Comparison of ENCODE assay signal across 8 cellular contexts in the genomic region with DNA sequence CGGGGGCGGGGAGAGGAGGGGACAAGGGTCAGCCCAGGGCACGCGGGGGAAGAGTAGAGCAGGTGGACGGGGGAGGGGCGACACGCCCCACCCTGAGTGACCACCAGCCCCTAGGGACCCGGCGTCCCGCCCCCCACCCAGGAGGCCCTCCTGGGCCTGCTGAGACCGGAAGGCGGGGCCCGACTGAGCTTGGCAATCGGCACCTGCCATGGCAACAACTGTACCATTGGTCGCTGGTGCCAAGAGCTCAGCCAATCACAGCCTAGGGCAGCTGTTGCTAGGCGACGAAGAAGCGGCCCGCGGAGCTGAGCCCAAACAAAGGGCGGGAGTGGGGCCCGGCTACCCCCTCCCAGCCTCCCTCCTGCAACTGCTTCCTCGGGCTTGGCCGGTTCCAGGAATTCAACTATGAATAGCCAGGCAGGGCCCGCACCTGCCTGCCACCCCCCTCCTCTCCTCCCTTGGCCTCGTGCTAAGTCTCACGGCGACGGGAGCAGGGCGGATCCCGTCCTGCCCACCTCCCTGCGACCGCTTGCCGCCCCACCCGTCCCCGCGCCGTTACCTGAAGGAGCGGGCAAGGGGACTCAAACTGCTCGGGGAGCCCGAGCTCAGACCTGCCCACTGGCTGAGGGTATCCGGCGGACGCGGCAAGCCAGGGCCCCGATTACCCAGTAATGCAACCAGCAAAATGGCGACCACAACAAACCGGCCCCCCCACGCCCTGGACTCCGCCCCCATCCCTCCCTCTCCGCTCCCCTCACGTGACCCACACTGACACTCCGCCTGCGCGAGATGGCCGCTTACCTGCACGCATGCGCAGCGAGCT. TPM values are rescaled to one million over a fixed set of nuclear protein-coding genes. Genes with fewer than 3 reads are reported as not detected.
A peak's percentile ranks its signal among the peaks of the same experiment; 100 is the strongest.
DNase-seq lines count a peak whose midpoint lies in the region; ATAC-seq and TF ChIP-seq lines count a peak whose summit lies in the region.

A gene (minus strand): TSS at position 699 of the 823 bp plus-strand sequence. CDS start 2,295 bp downstream, outside the sequence.

- H3K27me3 Mint-ChIP-seq in activated naive CD8-positive, alpha-beta T cell treated with anti-CD3 and anti-CD28 coated beads for 36 hours = no peaks in the 10 kb centered on the region

- peak; percentile 72 for ATAC-seq in GM21737 (IDR thresholded peaks at IDR 0.05; ENCODE audit: unreplicated experiment)

- WGBS in SK-N-SH (ENCODE audit: low lambda C conversion rate) = under 1% methylated on average over 35 of the region's 59 CpGs

- H3K4me3 ChIP-seq in Karpas-422 (ENCODE audit: low read length) (peak within 1 kb of the TSS; percentile 97), SK-N-SH (ENCODE audit: low read depth in 2 of 2, low read length in 1 of 2) (peak within 1 kb of the TSS; percentile 84 to 97)

- H3K36me3 Mint-ChIP-seq in activated naive CD8-positive, alpha-beta T cell treated with anti-CD3 and anti-CD28 coated beads for 36 hours = peaks cover 55% of the 10 kb centered on the region

- H3K4me1 Mint-ChIP-seq in activated naive CD8-positive, alpha-beta T cell treated with anti-CD3 and anti-CD28 coated beads for 36 hours = peaks cover 30% of the 10 kb centered on the region

- POLR2A ChIA-PET in SK-N-SH (lab: Yijun Ruan, JAX) = interaction anchor here (0.6 to 2.1 kb wide), 8 partner anchors 9 to 398 kb away, joined by 3 to 9 read pairs (median 4); a partner anchor contains a TSS

- H2AFZ ChIP-seq in Karpas-422 (ENCODE audit: low read length) (no peak within 1 kb of the TSS), SK-N-SH (ENCODE audit: low read depth) (peak within 1 kb of the TSS; percentile 78)

- peak; percentile 28 to 85; a peak in 2 of 4 replicates for TF ChIP-seq EP300 in SK-N-SH (IDR thresholded peaks at IDR 0.05; ENCODE audit: borderline replicate concordance in 1 of 2, low read depth in 1 of 2, low read length in 1 of 2)

- no peaks in the 10 kb centered on the region for H3K9me3 ChIP-seq in Karpas-422 (ENCODE audit: low read length)
- H3K9me3 ChIP-seq in SK-N-SH = no peaks in the 10 kb centered on the region

- H3F3A ChIP-seq in SK-N-SH (replicated peaks; ENCODE audit: insufficient read depth) = peaks cover 5% of the 10 kb centered on the region

- TF ChIP-seq CTCF in SK-N-SH (IDR thresholded peaks at IDR 0.05) = no peak

- H3K4me2 ChIP-seq in Karpas-422 (ENCODE audit: low read depth, low read length, poor library complexity, severe bottlenecking) (peak within 1 kb of the TSS; percentile 93), SK-N-SH (peak within 1 kb of the TSS; percentile 92)

- H3K27me3 ChIP-seq in Karpas-422 (ENCODE audit: low read length) (no peaks in the 10 kb centered on the region), SK-N-SH (ENCODE audit: insufficient read depth) (no peaks in the 10 kb centered on the region)

- peak; percentile 94 for DNase-seq in DMS79 treated with DMSO at 0.1 percent for 48 hours (lab: John Stamatoyannopoulos, UW)
- DNase-seq in Karpas-422 = peak; percentile 99
- DNase-seq in SK-N-SH = peak; percentile 99
- DNase-seq in activated naive CD8-positive, alpha-beta T cell treated with anti-CD3 and anti-CD28 coated beads for 36 hours = peak; percentile 94
- peak; percentile 98 for DNase-seq in glomerular visceral epithelial cell (ENCODE audit: extremely low spot score)
- DNase-seq in nucleus accumbens (lab: John Stamatoyannopoulos, UW) = peak; percentile 87 to 98 (median 94)
- DNase-seq in superior temporal gyrus (ENCODE audit: extremely low spot score) = peak; percentile 98

- H3K9me2 ChIP-seq in Karpas-422 (replicated peaks; ENCODE audit: insufficient read depth, low read length) = no peaks in the 10 kb centered on the region
- no peaks in the 10 kb centered on the region for H3K9me2 ChIP-seq in SK-N-SH

- TF ChIP-seq RAD21 in SK-N-SH (IDR thresholded peaks at IDR 0.05; ENCODE audit: low read length) = no peak

- H3K79me2 ChIP-seq in Karpas-422 (ENCODE audit: low read length) (peaks cover 20% of the 10 kb centered on the region), SK-N-SH (ENCODE audit: insufficient read depth) (peaks cover 20% of the 10 kb centered on the region)

- peak within 1 kb of the TSS; percentile 87 for H3K27ac ChIP-seq in Karpas-422 (ENCODE audit: low read length)
- peak within 1 kb of the TSS; percentile 94 to 98 for H3K27ac ChIP-seq in SK-N-SH (ENCODE audit: low read depth in 2 of 2, low read length in 1 of 2)

- H4K20me1 ChIP-seq in Karpas-422 (ENCODE audit: insufficient read depth, low read depth, low read length) (peaks cover 5% of the 10 kb centered on the region; the same call in 1 of the 2 replicates), SK-N-SH (ENCODE audit: insufficient read depth) (no peaks in the 10 kb centered on the region)

- H3K4me1 ChIP-seq in Karpas-422 (ENCODE audit: low read length) (peaks cover 20% of the 10 kb centered on the region), SK-N-SH (ENCODE audit: control insufficient read depth in 1 of 2, insufficient read depth in 2 of 2, low read depth in 1 of 2, low read length in 1 of 2) (peaks cover 0 to 16% of the 10 kb centered on the region in 2 experiments; a peak in 2 of 4 replicates)

- CTCF ChIA-PET in SK-N-SH (lab: Yijun Ruan, JAX) = interaction anchor here (0.7 to 2.1 kb wide), 8 partner anchors 9 to 137 kb away, joined by 3 to 26 read pairs (median 3); a partner anchor contains a TSS

- H3K9ac ChIP-seq in Karpas-422 (ENCODE audit: low read length) (peak within 1 kb of the TSS; percentile 91), SK-N-SH (peak within 1 kb of the TSS; percentile 95)

- H3K27ac Mint-ChIP-seq in activated naive CD8-positive, alpha-beta T cell treated with anti-CD3 and anti-CD28 coated beads for 36 hours = peak within 1 kb of the TSS; percentile 49

- H3K9me3 Mint-ChIP-seq in activated naive CD8-positive, alpha-beta T cell treated with anti-CD3 and anti-CD28 coated beads for 36 hours = no peaks in the 10 kb centered on the region

- H3K36me3 ChIP-seq in Karpas-422 (ENCODE audit: insufficient read depth, low read length) = peaks cover 49% of the 10 kb centered on the region
- peaks cover 47 to 58% of the 10 kb centered on the region in 2 experiments for H3K36me3 ChIP-seq in SK-N-SH (replicated peaks in 1 of 2; ENCODE audit: control insufficient read depth in 1 of 2, insufficient read depth in 2 of 2, low read length in 1 of 2)

- H3K4me3 Mint-ChIP-seq in activated naive CD8-positive, alpha-beta T cell treated with anti-CD3 and anti-CD28 coated beads for 36 hours = peak within 1 kb of the TSS; percentile 67

TF ChIP-seq in SK-N-SH, 30 proteins besides CTCF, POLR2A, EP300 and RAD21 (continues in another document):
- TF ChIP-seq RFX5 (IDR thresholded peaks at IDR 0.05; ENCODE audit: low read length) = peak; percentile 99
- peak; percentile 92 for TF ChIP-seq YY1 (IDR thresholded peaks at IDR 0.05; ENCODE audit: low read depth)
- TF ChIP-seq TAF1 (IDR thresholded peaks at IDR 0.05; ENCODE audit: borderline replicate concordance, low read depth, low read length) = peak; percentile 44; the same call in 1 of the 2 replicates
- TF ChIP-seq ELF1 (IDR thresholded peaks at IDR 0.05) = 0 out of 2 replicates have a peak, but pooled peaks have one; percentile 37
- TF ChIP-seq, protein P1, sequence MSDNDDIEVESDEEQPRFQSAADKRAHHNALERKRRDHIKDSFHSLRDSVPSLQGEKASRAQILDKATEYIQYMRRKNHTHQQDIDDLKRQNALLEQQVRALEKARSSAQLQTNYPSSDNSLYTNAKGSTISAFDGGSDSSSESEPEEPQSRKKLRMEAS (IDR thresholded peaks at IDR 0.05; ENCODE audit: low read depth) = peak; percentile 43
- no peak for TF ChIP-seq NRF1 (IDR thresholded peaks at IDR 0.05; ENCODE audit: low read depth, low read length)
- peak; percentile 62; the same call in 1 of the 2 replicates for TF ChIP-seq MXI1 (IDR thresholded peaks at IDR 0.05; ENCODE audit: low read depth, low read length)
- TF ChIP-seq TEAD4 (IDR thresholded peaks at IDR 0.05; ENCODE audit: borderline replicate concordance, insufficient read depth) = no peak
- TF ChIP-seq, protein P2, sequence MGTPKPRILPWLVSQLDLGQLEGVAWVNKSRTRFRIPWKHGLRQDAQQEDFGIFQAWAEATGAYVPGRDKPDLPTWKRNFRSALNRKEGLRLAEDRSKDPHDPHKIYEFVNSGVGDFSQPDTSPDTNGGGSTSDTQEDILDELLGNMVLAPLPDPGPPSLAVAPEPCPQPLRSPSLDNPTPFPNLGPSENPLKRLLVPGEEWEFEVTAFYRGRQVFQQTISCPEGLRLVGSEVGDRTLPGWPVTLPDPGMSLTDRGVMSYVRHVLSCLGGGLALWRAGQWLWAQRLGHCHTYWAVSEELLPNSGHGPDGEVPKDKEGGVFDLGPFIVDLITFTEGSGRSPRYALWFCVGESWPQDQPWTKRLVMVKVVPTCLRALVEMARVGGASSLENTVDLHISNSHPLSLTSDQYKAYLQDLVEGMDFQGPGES (IDR thresholded peaks at IDR 0.05; ENCODE audit: low read depth, low read length) = peak; percentile 71
- TF ChIP-seq FOXM1 (IDR thresholded peaks at IDR 0.05; ENCODE audit: low read depth) = peak; percentile 53; the same call in 1 of the 2 replicates
- TF ChIP-seq, protein P3, sequence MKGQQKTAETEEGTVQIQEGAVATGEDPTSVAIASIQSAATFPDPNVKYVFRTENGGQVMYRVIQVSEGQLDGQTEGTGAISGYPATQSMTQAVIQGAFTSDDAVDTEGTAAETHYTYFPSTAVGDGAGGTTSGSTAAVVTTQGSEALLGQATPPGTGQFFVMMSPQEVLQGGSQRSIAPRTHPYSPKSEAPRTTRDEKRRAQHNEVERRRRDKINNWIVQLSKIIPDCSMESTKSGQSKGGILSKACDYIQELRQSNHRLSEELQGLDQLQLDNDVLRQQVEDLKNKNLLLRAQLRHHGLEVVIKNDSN (IDR thresholded peaks at IDR 0.05; ENCODE audit: borderline replicate concordance, low read depth) = peak; percentile 99
- TF ChIP-seq, protein P4, sequence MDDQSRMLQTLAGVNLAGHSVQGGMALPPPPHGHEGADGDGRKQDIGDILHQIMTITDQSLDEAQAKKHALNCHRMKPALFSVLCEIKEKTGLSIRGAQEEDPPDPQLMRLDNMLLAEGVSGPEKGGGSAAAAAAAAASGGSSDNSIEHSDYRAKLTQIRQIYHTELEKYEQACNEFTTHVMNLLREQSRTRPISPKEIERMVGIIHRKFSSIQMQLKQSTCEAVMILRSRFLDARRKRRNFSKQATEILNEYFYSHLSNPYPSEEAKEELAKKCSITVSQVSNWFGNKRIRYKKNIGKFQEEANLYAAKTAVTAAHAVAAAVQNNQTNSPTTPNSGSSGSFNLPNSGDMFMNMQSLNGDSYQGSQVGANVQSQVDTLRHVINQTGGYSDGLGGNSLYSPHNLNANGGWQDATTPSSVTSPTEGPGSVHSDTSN (IDR thresholded peaks at IDR 0.05) = no peak; the same call in 1 of the 2 replicates
- 0 out of 2 replicates have a peak, but pooled peaks have one; percentile 15 for TF ChIP-seq FOXJ3 (CRISPR knock-in tag; IDR thresholded peaks at IDR 0.05)
- TF ChIP-seq TCF12 (IDR thresholded peaks at IDR 0.05) = no peak

RNA-seq across cellular contexts. Expression of the gene that starts here (rescaled TPM):
- 10.9 and 30.3 TPM in 2 replicates for total RNA-seq in Karpas-422 (2014; rRNA removed; shearing (Covaris generic); ENCODE audit: low replicate concordance)
- polyA plus RNA-seq in SK-N-SH (2012; rRNA removed) = 10.2 and 17.2 TPM in 2 replicates
- polyA plus RNA-seq in SK-N-SH (2012; cell fraction: cytosol; rRNA removed) = 11.4 and 17.5 TPM in 2 replicates
- polyA plus RNA-seq in SK-N-SH (2012; cell fraction: nucleus; rRNA removed) = 44.6 and 45.8 TPM in 2 replicates
- total RNA-seq in activated naive CD8-positive, alpha-beta T cell treated with anti-CD3 and anti-CD28 coated beads for 36 hours = 1 to 10 TPM; 3.8 to 4.9 TPM

Comparison
In these comparisons a context has a peak if more than half of its experiments do, and no peak if none do; other contexts are left out.
1. Peak in every context shown above with its lines: DNase-seq, ATAC-seq, H3K4me3 ChIP-seq and H3K27ac ChIP-seq.